ENCODE assay signal across 28 cellular contexts in the genomic region with DNA sequence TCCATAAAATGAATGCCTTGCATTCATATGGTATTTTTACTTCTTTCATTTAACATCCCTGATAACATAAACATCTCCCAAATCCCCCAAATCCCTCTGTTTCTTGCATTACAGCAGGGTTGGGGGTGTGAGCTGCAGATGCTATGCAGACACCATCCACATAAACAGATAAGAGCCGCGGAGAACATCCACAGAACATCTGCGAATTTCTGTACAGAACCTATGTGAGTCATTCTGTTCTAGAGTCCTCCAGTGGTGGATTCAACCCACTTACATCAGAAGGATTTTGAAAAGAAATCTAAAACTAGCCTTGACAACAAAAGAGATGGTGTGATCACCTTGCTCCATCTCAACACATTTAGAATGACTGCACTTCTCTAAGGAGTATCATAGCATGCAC. TPM values are rescaled to one million over a fixed set of nuclear protein-coding genes. Genes with fewer than 3 reads are reported as not detected.
A peak's percentile ranks its signal among the peaks of the same experiment; 100 is the strongest.
DNase-seq lines count a peak whose midpoint lies in the region; ATAC-seq and TF ChIP-seq lines count a peak whose summit lies in the region.
"Had no signal": no experiment of that assay in that cellular context is flagged by ENCODE, and none has a peak within 500 bp of the region (broad histone marks: within the 10 kb centered on the region; RNA-seq: fewer than 3 reads in every experiment).

No MANE protein-coding gene starts in this region.

- no peaks in the 10 kb centered on the region for H3K9me3 ChIP-seq in osteoblast (ENCODE audit: low read depth, low read length)
- H3K9me3 ChIP-seq: SK-N-SH had no signal

- TF ChIP-seq CTCF in fibroblast of pulmonary artery (IDR thresholded peaks at IDR 0.05; ENCODE audit: low read length, missing control alignments) (no peak), osteoblast (IDR thresholded peaks at IDR 0.05; ENCODE audit: extremely low read depth, low read depth, low read length) (no peak), CD14-positive monocyte (IDR thresholded peaks at IDR 0.05) (no peak)

- peaks cover 5% of the 10 kb centered on the region for H4K20me1 ChIP-seq in osteoblast (ENCODE audit: insufficient read depth, low read length)

- H3K4me2 ChIP-seq in osteoblast (ENCODE audit: insufficient read depth, low read length) = no peak overlapping the region
- H3K4me2 ChIP-seq: GM23338, PC-9, SK-N-SH had no signal

- H3K27me3 ChIP-seq in ACC112 (ENCODE audit: insufficient read depth, low read length) (no peaks in the 10 kb centered on the region), osteoblast (ENCODE audit: insufficient read depth, low read length) (no peaks in the 10 kb centered on the region)

- no peak overlapping the region for H3K4me3 ChIP-seq in ACC112 (ENCODE audit: low read depth, low read length)
- H3K4me3 ChIP-seq in fibroblast of pulmonary artery (replicated peaks; ENCODE audit: low read depth, low read length) = no peak overlapping the region
- H3K4me3 ChIP-seq in osteoblast (ENCODE audit: insufficient read depth, low read length) = no peak overlapping the region
- H3K4me3 ChIP-seq: GM23338, PC-9 had no signal

- intact Hi-C loops in CD14-positive monocyte (cut with micrococcal nuclease) = no loop called here

- H2AFZ ChIP-seq in ACC112 (ENCODE audit: low read length, unreplicated experiment) (no peak overlapping the region), osteoblast (ENCODE audit: low read length) (no peak overlapping the region)
- H2AFZ ChIP-seq: GM23338, PC-9 had no signal

- H3K4me3 Mint-ChIP-seq in CD14-positive monocyte = no peak overlapping the region
- H3K4me3 Mint-ChIP-seq: B cell, GM23338 had no signal

- H3K27me3 Mint-ChIP-seq in CD14-positive monocyte (ENCODE audit: low read depth in 3 of 3) = peaks cover 0 to 2% (median 0%) of the 10 kb centered on the region in 3 donors

- H3K27ac ChIP-seq in ACC112 (ENCODE audit: low read depth, low read length) (peak overlapping the region; percentile 5; the same call in 1 of the 2 replicates), angular gyrus (ENCODE audit: low read depth, low read length) (peak overlapping the region; percentile 51), osteoblast (ENCODE audit: low read depth, low read length) (no peak overlapping the region)
- H3K27ac ChIP-seq: HL-60, PC-9 had no signal

- no peak overlapping the region for H3K27ac Mint-ChIP-seq in CD14-positive monocyte
- H3K27ac Mint-ChIP-seq: B cell, GM23338 had no signal

- ATAC-seq in GM18873 (IDR thresholded peaks at IDR 0.05; ENCODE audit: low FRiP score, unreplicated experiment) = no peak
- ATAC-seq: GM23338, HepG2 had no signal

- no peaks in the 10 kb centered on the region for H3K36me3 Mint-ChIP-seq in CD14-positive monocyte

- DNase-seq in fibroblast of pulmonary artery (ENCODE audit: low read depth) = peak; percentile 17
- DNase-seq in osteoblast (ENCODE audit: insufficient read length, low spot score, missing footprints) = peak; percentile 79
- no peak for DNase-seq in NCI-H345 (lab: John Stamatoyannopoulos, UW)
- DNase-seq in stimulated activated CD4-positive, alpha-beta T cell treated with anti-CD3 and anti-CD28 coated beads, Interleukin-2, amount 100 ng/mL, for 48 hours = no peak
- DNase-seq in CD14-positive monocyte (ENCODE audit: low spot score) = no peak
- DNase-seq: DMS53, EL, GF-D8, HCEC 1CT, KBM-7, NCI-H1092, NCI-H1436 treated with DMSO at 0.1 percent for 48 hours, NCI-H1930, NCI-H2227 treated with DMSO at 0.1 percent for 48 hours, NCI-H510A treated with DMSO at 0.1 percent for 48 hours, NCI-H748 treated with DMSO at 0.1 percent for 48 hours, PC-9, SIG-M5, SK-N-SH had no signal

- no peaks in the 10 kb centered on the region for H3K9me3 Mint-ChIP-seq in CD14-positive monocyte
- H3K9me3 Mint-ChIP-seq: GM23338 had no signal

- H3K4me1 Mint-ChIP-seq in CD14-positive monocyte = peaks cover 15% of the 10 kb centered on the region
- H3K4me1 Mint-ChIP-seq: B cell had no signal

- peaks cover 36% of the 10 kb centered on the region for H3K4me1 ChIP-seq in ACC112 (ENCODE audit: control insufficient read depth, insufficient read depth, low read length, unreplicated experiment)
- H3K4me1 ChIP-seq in osteoblast (ENCODE audit: insufficient read depth, low read length) = peaks cover 15% of the 10 kb centered on the region

- H3K36me3 ChIP-seq in ACC112 (ENCODE audit: insufficient read depth, low read length) (no peaks in the 10 kb centered on the region), osteoblast (ENCODE audit: insufficient read depth, low read length) (no peaks in the 10 kb centered on the region)

- H3K79me2 ChIP-seq in ACC112 (ENCODE audit: control insufficient read depth, insufficient read depth, low read length, unreplicated experiment) (peaks cover 3% of the 10 kb centered on the region), osteoblast (ENCODE audit: insufficient read depth, low read length) (no peaks in the 10 kb centered on the region)

RNA-seq across cellular contexts. Expression of a gene that starts 20.3 kb away (rescaled TPM):
- total RNA-seq in osteoblast = 22.1 and 27.7 TPM in 2 replicates
- under 1 TPM in 1 of 2 donors, not detected in 1; 0.16 TPM for polyA plus RNA-seq in CD14-positive monocyte
- total RNA-seq: HT-29, PC-9 had no signal

RNA-seq across cellular contexts. Expression of a gene that starts 59.9 kb away (rescaled TPM):
- total RNA-seq in osteoblast = under 0.01 and 0.29 TPM in 2 replicates
- polyA plus RNA-seq in CD14-positive monocyte = under 1 TPM; 0.24 to 0.55 TPM
- total RNA-seq: A172, HepG2 had no signal
- polyA plus RNA-seq: SK-N-SH had no signal

Comparison
In these comparisons a context has a peak if more than half of its experiments do, and no peak if none do; other contexts are left out.
1. DNase-seq: peak in fibroblast of pulmonary artery (single experiment) and osteoblast (single experiment); none in NCI-H345 (single experiment), stimulated activated CD4-positive, alpha-beta T cell treated with anti-CD3 and anti-CD28 coated beads, Interleukin-2, amount 100 ng/mL, for 48 hours (0 of 2) and CD14-positive monocyte (single experiment).